Comparison of ENCODE assay signal across 8 cellular contexts in the genomic region with DNA sequence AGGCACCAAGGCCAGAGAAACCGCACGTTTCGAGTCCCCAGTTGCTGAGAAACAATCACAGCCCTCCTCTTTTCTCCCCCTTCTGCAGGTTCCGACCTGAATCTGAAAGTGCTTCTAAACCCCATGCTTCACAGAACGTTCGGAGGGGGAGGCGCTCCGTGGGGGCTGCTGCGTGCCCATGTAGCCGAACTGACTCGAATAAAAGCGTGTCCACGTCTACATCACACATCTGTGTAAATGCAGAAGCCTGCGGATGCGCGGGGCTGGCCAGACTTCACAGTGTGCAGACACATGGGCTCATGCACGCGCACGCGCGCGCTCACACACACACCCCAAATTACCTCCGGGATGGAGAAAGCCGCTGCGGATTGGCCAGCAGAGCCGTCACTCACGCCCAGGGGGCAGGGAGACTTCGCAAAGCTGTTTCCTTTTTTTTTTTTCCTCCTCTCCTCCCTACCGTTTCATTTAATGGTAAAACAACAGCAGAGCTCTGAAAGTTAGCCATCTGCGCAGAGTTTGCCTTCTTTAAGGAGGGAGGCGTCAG. TPM values are rescaled to one million over a fixed set of nuclear protein-coding genes. Genes with fewer than 3 reads are reported as not detected.
A peak's percentile ranks its signal among the peaks of the same experiment; 100 is the strongest.
DNase-seq lines count a peak whose midpoint lies in the region; ATAC-seq, FAIRE-seq and TF ChIP-seq lines count a peak whose summit lies in the region.

No MANE protein-coding gene starts in this region.

- H3K4me3 ChIP-seq in adipocyte (ENCODE audit: low read length) = peak overlapping the region; percentile 87
- H3K4me3 ChIP-seq in cardiac muscle cell = peak overlapping the region; percentile 65
- H3K4me3 ChIP-seq in ovary = peak overlapping the region; percentile 70
- peak overlapping the region; percentile 76 for H3K4me3 ChIP-seq in thymus (ENCODE audit: low read length)

- H3K9ac ChIP-seq in adipocyte (ENCODE audit: low read length) = peak overlapping the region; percentile 86

- WGBS in ovary, 3 donors = 0 to 2% (median 0%) methylated on average over 31 of the region's 31 CpGs
- under 1% methylated on average over 31 of the region's 31 CpGs for WGBS in thymus

- no peak for TF ChIP-seq EP300 in ovary (IDR thresholded peaks at IDR 0.05)

- peak; percentile 98 for FAIRE-seq in GM12891 (lab: Jason Lieb, UNC)

- H3K27me3 ChIP-seq in adipocyte (replicated peaks; ENCODE audit: control insufficient read depth, insufficient read depth, low read length) (no peaks in the 10 kb centered on the region), cardiac muscle cell (no peaks in the 10 kb centered on the region), ovary (no peaks in the 10 kb centered on the region), thymus (ENCODE audit: control insufficient read depth, insufficient read depth) (peaks cover 55% of the 10 kb centered on the region)

- H3K4me1 ChIP-seq in adipocyte (ENCODE audit: control insufficient read depth, insufficient read depth, low read length) (peaks cover 23% of the 10 kb centered on the region), cardiac muscle cell (ENCODE audit: low read depth) (peaks cover 12% of the 10 kb centered on the region), ovary (ENCODE audit: insufficient read depth) (peaks cover 2% of the 10 kb centered on the region), thymus (ENCODE audit: control insufficient read depth, insufficient read depth, low read length) (peaks cover 8% of the 10 kb centered on the region)

- intact Hi-C loops in ovary (cut with DNase I) = loop anchor here in 1 of 4 donors (5.0 kb wide), 1 partner anchor 35 kb away; no protein-coding TSS in a partner anchor

- TF ChIP-seq POLR2A in GM12891 (IDR thresholded peaks at IDR 0.05; ENCODE audit: low read depth, low read length) (peak; percentile 57; the same call in 1 of the 2 replicates), ovary (IDR thresholded peaks at IDR 0.05) (peak; percentile 62)

- TF ChIP-seq CTCF in cardiac muscle cell (IDR thresholded peaks at IDR 0.05; ENCODE audit: low read depth, low read length) (no peak), ovary (IDR thresholded peaks at IDR 0.05) (peak in 1 of 3 donors; percentile 10)

- H3K36me3 ChIP-seq in adipocyte (ENCODE audit: control insufficient read depth, insufficient read depth, low read length, severe bottlenecking) = no peaks in the 10 kb centered on the region
- H3K36me3 ChIP-seq in cardiac muscle cell = no peaks in the 10 kb centered on the region
- H3K36me3 ChIP-seq in ovary = no peaks in the 10 kb centered on the region
- H3K36me3 ChIP-seq in thymus (ENCODE audit: control insufficient read depth, insufficient read depth) = no peaks in the 10 kb centered on the region

- no peaks in the 10 kb centered on the region for H3K9me3 ChIP-seq in adipocyte (ENCODE audit: control insufficient read depth, low read length)
- no peaks in the 10 kb centered on the region for H3K9me3 ChIP-seq in cardiac muscle cell (ENCODE audit: low read depth)
- H3K9me3 ChIP-seq in ovary = no peaks in the 10 kb centered on the region
- peaks cover 2% of the 10 kb centered on the region for H3K9me3 ChIP-seq in thymus (ENCODE audit: control insufficient read depth)

- H3K27ac ChIP-seq in cardiac muscle cell (peak overlapping the region; percentile 69), ovary (peak overlapping the region; percentile 80 to 89), thymus (ENCODE audit: low read depth) (peak overlapping the region; percentile 80)

- peak; percentile 71 for ATAC-seq in HG02759 (IDR thresholded peaks at IDR 0.05; ENCODE audit: unreplicated experiment)

- DNase-seq in GM12891 (ENCODE audit: insufficient read length, low spot score) (peak; percentile 81), NCI-H128 (lab: John Stamatoyannopoulos, UW; ENCODE audit: unreplicated experiment) (peak; percentile 99), SW 1271 (lab: John Stamatoyannopoulos, UW) (peak; percentile 70 to 90), adipocyte (ENCODE audit: low read depth) (peak; percentile 98), cardiac muscle cell (ENCODE audit: low read depth in 1 of 2, low spot score in 1 of 2) (peak; percentile 98 to 99), ovary (peak; percentile 100)

TF ChIP-seq in GM12891, 5 proteins besides CTCF, POLR2A, EP300 and RAD21:
- no peak for TF ChIP-seq SPI1 (IDR thresholded peaks at IDR 0.05; ENCODE audit: low read depth, low read length)
- TF ChIP-seq POU2F2 (IDR thresholded peaks at IDR 0.05; ENCODE audit: low read depth, low read length) = peak; percentile 78; the same call in 1 of the 2 replicates
- peak; percentile 76; the same call in 1 of the 2 replicates for TF ChIP-seq TAF1 (IDR thresholded peaks at IDR 0.05; ENCODE audit: low read depth, low read length)

RNA-seq across cellular contexts. Expression of a gene that starts 2.3 kb away (rescaled TPM):
- 10.7 TPM for polyA plus RNA-seq in GM12891 (2012; ENCODE audit: low read depth, missing spikeins)
- total RNA-seq in cardiac muscle cell (44.7 and 78.6 TPM in 2 replicates), ovary (100 to 1,000 TPM in 3 of 7 donors, 10 to 100 TPM in 4; 44.9 to 110 (median 99.9) TPM)
- polyA plus RNA-seq in cardiac muscle cell (17.0 and 26.2 TPM in 2 replicates), ovary (10 to 100 TPM; 13.5 to 25.4 TPM), thymus (8.9 TPM)

Comparison
In these comparisons a context has a peak if more than half of its experiments do, and no peak if none do; other contexts are left out.
1. Peak in every context shown above with its lines: DNase-seq, ATAC-seq, H3K4me3 ChIP-seq and H3K27ac ChIP-seq.